ENCODE assay signal across 27 cellular contexts in genomic region chr2:67213270-67213670, GRCh38.
DNase-seq lines count a peak whose midpoint lies in the region; ATAC-seq and TF ChIP-seq lines count a peak whose summit lies in the region.
"Had no signal": no experiment of that assay in that cellular context is flagged by ENCODE, and none has a peak within 500 bp of the region (broad histone marks: within the 10 kb centered on the region; RNA-seq: fewer than 3 reads in every experiment).

No MANE protein-coding gene starts in this region.

- H3K9me3 Mint-ChIP-seq in MCF 10A (ENCODE audit: unreplicated experiment) (peaks cover 6% of the 10 kb centered on the region), endodermal cell (peaks cover 7% of the 10 kb centered on the region), nephron (no peaks in the 10 kb centered on the region)
- H3K9me3 Mint-ChIP-seq: neural progenitor cell; T-helper 2 cell treated with Interferon-gamma antibody and Interleukin-4, amounts not matched to agents 5 μg/mL and 100 μg/mL, for 36 hours had no signal

- BruUV-seq in MCF 10A (replicated peaks; lab: Mats Ljungman, UMichigan) (no TSS peak), mammary epithelial cell (replicated peaks; lab: Mats Ljungman, UMichigan) (no TSS peak)

- H3K4me1 Mint-ChIP-seq in MCF 10A (ENCODE audit: insufficient read depth, unreplicated experiment), result peaks cover 6% of the 10 kb centered on the region
- peaks cover 39% of the 10 kb centered on the region for H3K4me1 Mint-ChIP-seq in endodermal cell
- peaks cover 17% of the 10 kb centered on the region for H3K4me1 Mint-ChIP-seq in nephron
- H3K4me1 Mint-ChIP-seq: activated CD4-positive, alpha-beta T cell treated with anti-CD3 and anti-CD28 coated beads for 36 hours; CD4-positive, CD25-positive, alpha-beta regulatory T cell; stimulated activated naive B cell treated with anti-CD40 and anti-IgM and Interleukin-4, amounts not matched to agents 10 μg/mL and 1 μg/mL and 100 μg/mL, for 72 hours had no signal

- H3K4me2 ChIP-seq in mammary epithelial cell (ENCODE audit: insufficient read depth, low read depth, low read length), result no peak overlapping the region
- H3K4me2 ChIP-seq: neural progenitor cell had no signal

- H3K27ac Mint-ChIP-seq in MCF 10A (ENCODE audit: low read depth, unreplicated experiment) (peak overlapping the region; percentile 38), endodermal cell (no peak overlapping the region), nephron (peak overlapping the region; percentile 50 to 81 (median 65))
- H3K27ac Mint-ChIP-seq: activated CD4-positive, alpha-beta T cell treated with anti-CD3 and anti-CD28 coated beads for 36 hours; CD4-positive, CD25-positive, alpha-beta regulatory T cell; HFFc6; neural progenitor cell; stimulated activated naive B cell treated with anti-CD40 and anti-IgM and Interleukin-4, amounts not matched to agents 10 μg/mL and 1 μg/mL and 100 μg/mL, for 72 hours; T-helper 2 cell treated with Interferon-gamma antibody and Interleukin-4, amounts not matched to agents 5 μg/mL and 100 μg/mL, for 36 hours had no signal

- in situ Hi-C loops in mammary epithelial cell (cut with MboI; ENCODE audit: low sequenced_read_pairs in 2 of 2), result loop anchor here (25.0 kb wide), 1 partner anchor 776 kb away; the partner anchor contains the start of gene MEIS1 (in 2 of the 2)
- in situ Hi-C loops in GM13976 (cut with MboI; ENCODE audit: low sequenced_read_pairs, unreplicated experiment), result no loop called here

- dilution Hi-C loops in mammary epithelial cell (cut with HindIII; ENCODE audit: low sequenced_read_pairs), result loop anchor here (25.0 kb wide), 1 partner anchor 776 kb away; the partner anchor contains the start of gene MEIS1

- H3K27me3 ChIP-seq in mammary epithelial cell (ENCODE audit: insufficient read depth, low read length) (no peaks in the 10 kb centered on the region), endodermal cell (ENCODE audit: control insufficient read depth, insufficient read depth, low read length, poor library complexity, severe bottlenecking) (no peaks in the 10 kb centered on the region)
- H3K27me3 ChIP-seq: neural progenitor cell, uterus had no signal

- no peak for ATAC-seq in GM18873 (IDR thresholded peaks at IDR 0.05; ENCODE audit: low FRiP score, unreplicated experiment)
- ATAC-seq: activated CD4-positive, alpha-beta T cell treated with anti-CD3 and anti-CD28 coated beads for 36 hours; stimulated activated naive B cell treated with anti-CD40 and anti-IgM and Interleukin-4, amounts not matched to agents 10 μg/mL and 1 μg/mL and 100 μg/mL, for 72 hours had no signal

- intact Hi-C loops in MCF 10A (cut with micrococcal nuclease), result no loop called here
- intact Hi-C loops in mammary epithelial cell (cut with micrococcal nuclease), result loop anchor here (10.0 kb wide), 1 partner anchor 438 kb away; no protein-coding TSS in a partner anchor

- POLR2A ChIA-PET in MCF 10A (lab: Yijun Ruan, JAX), result no interaction called here

- no peaks in the 10 kb centered on the region for H3K79me2 ChIP-seq in mammary epithelial cell (ENCODE audit: insufficient read depth, low read length)

- 89% methylated on average over 7 of the region's 8 CpGs for WGBS in mammary epithelial cell (ENCODE audit: low coverage, missing lambda C conversion rate)
- 78 to 87% methylated on average over 6 to 8 of the region's 8 CpGs for WGBS in endodermal cell (ENCODE audit: insufficient coverage in 1 of 2, insufficient read length in 1 of 2), 2 experiments

- H4K20me1 ChIP-seq in mammary epithelial cell (ENCODE audit: insufficient read depth, low read length), result no peaks in the 10 kb centered on the region

- no peaks in the 10 kb centered on the region for H3K36me3 ChIP-seq in mammary epithelial cell (ENCODE audit: insufficient read depth, low read length)
- no peaks in the 10 kb centered on the region for H3K36me3 ChIP-seq in endodermal cell (ENCODE audit: control insufficient read depth, insufficient read depth, low read length)
- H3K36me3 ChIP-seq: left ventricle myocardium inferior, neural progenitor cell, suprapubic skin, uterus had no signal

- no peaks in the 10 kb centered on the region for H3K4me1 ChIP-seq in mammary epithelial cell (ENCODE audit: insufficient read depth, low read length)
- peaks cover 6% of the 10 kb centered on the region for H3K4me1 ChIP-seq in endodermal cell (ENCODE audit: control insufficient read depth, insufficient read depth, low read length)
- H3K4me1 ChIP-seq: left ventricle myocardium inferior, suprapubic skin, uterus had no signal

- no peak for TF ChIP-seq CTCF in MCF 10A (IDR thresholded peaks at IDR 0.05; ENCODE audit: unreplicated experiment)
- TF ChIP-seq CTCF in mammary epithelial cell (conservative IDR thresholded peaks at IDR 0.05 in 1 of 2, IDR thresholded peaks at IDR 0.05 in 1 of 2; ENCODE audit: extremely low read depth in 1 of 2, insufficient read depth in 1 of 2, low read depth in 1 of 2, low read length in 2 of 2), result no peak
- TF ChIP-seq CTCF in endodermal cell (conservative IDR thresholded peaks at IDR 0.05), result no peak
- no peak for TF ChIP-seq CTCF in nephron (IDR thresholded peaks at IDR 0.05; ENCODE audit: unreplicated experiment in 3 of 3)
- TF ChIP-seq CTCF in GM13976 (IDR thresholded peaks at IDR 0.05; ENCODE audit: borderline replicate concordance, control extremely low read depth, extremely low read depth, insufficient read depth, missing control alignments), result no peak

- H3K4me3 Mint-ChIP-seq in MCF 10A (ENCODE audit: unreplicated experiment) (no peak overlapping the region), endodermal cell (no peak overlapping the region), nephron (peak overlapping the region in 1 of 3 experiments; percentile 51)
- H3K4me3 Mint-ChIP-seq: activated CD4-positive, alpha-beta T cell treated with anti-CD3 and anti-CD28 coated beads for 36 hours; CD4-positive, CD25-positive, alpha-beta regulatory T cell; HFFc6; neural progenitor cell; stimulated activated naive B cell treated with anti-CD40 and anti-IgM and Interleukin-4, amounts not matched to agents 10 μg/mL and 1 μg/mL and 100 μg/mL, for 72 hours; T-helper 2 cell treated with Interferon-gamma antibody and Interleukin-4, amounts not matched to agents 5 μg/mL and 100 μg/mL, for 36 hours had no signal

- no peaks in the 10 kb centered on the region for H3K36me3 Mint-ChIP-seq in MCF 10A (ENCODE audit: insufficient read depth, unreplicated experiment)
- H3K36me3 Mint-ChIP-seq in endodermal cell (ENCODE audit: low read depth), result peaks cover 5% of the 10 kb centered on the region
- no peaks in the 10 kb centered on the region for H3K36me3 Mint-ChIP-seq in nephron (ENCODE audit: low read depth)
- H3K36me3 Mint-ChIP-seq: CD4-positive, CD25-positive, alpha-beta regulatory T cell; neural progenitor cell; stimulated activated naive B cell treated with anti-CD40 and anti-IgM and Interleukin-4, amounts not matched to agents 10 μg/mL and 1 μg/mL and 100 μg/mL, for 72 hours had no signal

- no peak overlapping the region for H3K27ac ChIP-seq in mammary epithelial cell (ENCODE audit: insufficient read depth, low read depth, low read length)
- no peak overlapping the region for H3K27ac ChIP-seq in endodermal cell (ENCODE audit: low read depth, low read length)
- H3K27ac ChIP-seq: left ventricle myocardium inferior, neural progenitor cell, suprapubic skin, uterus had no signal

- H3K4me3 ChIP-seq in mammary epithelial cell (replicated peaks in 1 of 3; ENCODE audit: insufficient read depth in 1 of 3, low read depth in 2 of 3, low read length in 3 of 3) (no peak overlapping the region), endodermal cell (ENCODE audit: low read length) (no peak overlapping the region)
- H3K4me3 ChIP-seq: left ventricle myocardium inferior, neural progenitor cell, suprapubic skin, uterus had no signal

- H3K27me3 Mint-ChIP-seq in MCF 10A (ENCODE audit: insufficient read depth, unreplicated experiment), result no peaks in the 10 kb centered on the region
- H3K27me3 Mint-ChIP-seq in endodermal cell (ENCODE audit: insufficient read depth), result no peaks in the 10 kb centered on the region
- peaks cover 7% of the 10 kb centered on the region for H3K27me3 Mint-ChIP-seq in nephron (ENCODE audit: low read depth)
- H3K27me3 Mint-ChIP-seq: CD4-positive, CD25-positive, alpha-beta regulatory T cell had no signal

- CTCF ChIA-PET in MCF 10A (lab: Yijun Ruan, JAX) (no interaction called here), mammary epithelial cell (lab: Charles Lee; ENCODE audit: low non-redundant PET) (no interaction called here)

- H3K9ac ChIP-seq in mammary epithelial cell (ENCODE audit: insufficient read depth, low read length) (no peak overlapping the region), endodermal cell (ENCODE audit: extremely low read depth, low read length, poor library complexity, severe bottlenecking) (no peak overlapping the region)
- H3K9ac ChIP-seq: neural progenitor cell had no signal

- H2AFZ ChIP-seq in mammary epithelial cell (ENCODE audit: low read depth, low read length), result no peak overlapping the region
- H2AFZ ChIP-seq: neural progenitor cell had no signal

- no peaks in the 10 kb centered on the region for H3K9me3 ChIP-seq in mammary epithelial cell (replicated peaks; ENCODE audit: insufficient read depth, low read length)
- H3K9me3 ChIP-seq in endodermal cell (ENCODE audit: control insufficient read depth, low read length), result peaks cover 12% of the 10 kb centered on the region
- H3K9me3 ChIP-seq: suprapubic skin, uterus had no signal

- DNase-seq in MCF 10A (ENCODE audit: unreplicated experiment), result no peak
- DNase-seq in mammary epithelial cell, result no peak
- DNase-seq in endodermal cell, result peak; percentile 69
- DNase-seq in GM13976 (ENCODE audit: low spot score), result no peak
- no peak for DNase-seq in NOMO-1 (lab: John Stamatoyannopoulos, UW; ENCODE audit: unreplicated experiment in 2 of 2)
- DNase-seq in activated naive CD4-positive, alpha-beta T cell treated with anti-CD3 and anti-CD28 coated beads, Interleukin-2, amount 50 U/mL, for 16 hours, result no peak
- DNase-seq: 8988T; activated CD4-positive, alpha-beta T cell treated with anti-CD3 and anti-CD28 coated beads for 36 hours; activated effector memory CD4-positive, alpha-beta T cell treated with Interleukin-2 at 50 U/mL for 16 hours; activated T-cell treated with anti-CD3 and anti-CD28 coated beads for 4 hours; caudate nucleus; CD4-positive, CD25-positive, alpha-beta regulatory T cell; HFFc6; hypothalamus; Karpas-422; left ventricle myocardium inferior; midbrain; NCI-H1694 treated with DMSO at 0.1 percent for 48 hours; NCI-H2171; stimulated activated CD4-positive, alpha-beta T cell treated with anti-CD3 and anti-CD28 coated beads, Interleukin-15, amount 100 ng/mL, for 24 hours; stimulated activated naive B cell treated with anti-CD40 and anti-IgM and Interleukin-4, amounts not matched to agents 10 μg/mL and 1 μg/mL and 100 μg/mL, for 72 hours; uterus had no signal
